Comparison of ENCODE assay signal across 1 cellular context in genomic region chr2:154394600-154394999, GRCh38.
TF ChIP-seq lines count a peak whose summit lies in the region.

No MANE protein-coding gene starts in this region.

TF ChIP-seq in HepG2, 621 proteins besides CTCF, POLR2A, EP300 and RAD21 (continued from another document and continues in another):
- TF ChIP-seq THAP7 (CRISPR knock-in tag; IDR thresholded peaks at IDR 0.05) (no peak), SRSF9 (IDR thresholded peaks at IDR 0.05; ENCODE audit: borderline replicate concordance, insufficient read depth, low read depth, low read length, poor library complexity, severe bottlenecking) (no peak), RCOR2 (CRISPR knock-in tag; IDR thresholded peaks at IDR 0.05) (no peak), ZNF788 (CRISPR knock-in tag; IDR thresholded peaks at IDR 0.05; ENCODE audit: borderline replicate concordance) (no peak), SETDB1 (CRISPR knock-in tag; IDR thresholded peaks at IDR 0.05; ENCODE audit: borderline replicate concordance) (no peak), RFXAP (CRISPR knock-in tag; IDR thresholded peaks at IDR 0.05; ENCODE audit: borderline replicate concordance) (no peak), FOXK1 (CRISPR knock-in tag; IDR thresholded peaks at IDR 0.05; ENCODE audit: borderline replicate concordance, low read depth) (peak; percentile 61; the same call in 1 of the 2 replicates), STAG1 (CRISPR knock-in tag; IDR thresholded peaks at IDR 0.05) (no peak), MYC (CRISPR knock-in tag; IDR thresholded peaks at IDR 0.05; ENCODE audit: borderline replicate concordance) (no peak), MZF1 (CRISPR knock-in tag; IDR thresholded peaks at IDR 0.05; ENCODE audit: borderline replicate concordance) (no peak), SOX5 (CRISPR knock-in tag; IDR thresholded peaks at IDR 0.05; ENCODE audit: borderline replicate concordance) (peak; percentile 48; the same call in 1 of the 2 replicates), REPIN1 (CRISPR knock-in tag; IDR thresholded peaks at IDR 0.05; ENCODE audit: borderline replicate concordance, low read depth) (no peak), ZNF350 (CRISPR knock-in tag; IDR thresholded peaks at IDR 0.05; ENCODE audit: borderline replicate concordance, low read depth) (no peak), ZNF672 (CRISPR knock-in tag; IDR thresholded peaks at IDR 0.05) (no peak), ZNF18 (CRISPR knock-in tag; IDR thresholded peaks at IDR 0.05; ENCODE audit: insufficient replicate concordance) (no peak), BRCA1 (CRISPR knock-in tag; IDR thresholded peaks at IDR 0.05) (no peak), NPAS2 (CRISPR knock-in tag; IDR thresholded peaks at IDR 0.05; ENCODE audit: borderline replicate concordance) (no peak), GTF3A (CRISPR knock-in tag; conservative IDR thresholded peaks at IDR 0.05) (no peak), ZNF576 (CRISPR knock-in tag; IDR thresholded peaks at IDR 0.05) (no peak), ATF1 (CRISPR knock-in tag; IDR thresholded peaks at IDR 0.05) (no peak), ZNF841 (CRISPR knock-in tag; IDR thresholded peaks at IDR 0.05; ENCODE audit: borderline replicate concordance) (no peak), TBX3 (IDR thresholded peaks at IDR 0.05; ENCODE audit: borderline replicate concordance) (no peak), ZNF326 (CRISPR knock-in tag; IDR thresholded peaks at IDR 0.05; ENCODE audit: borderline replicate concordance) (no peak), ZNF530 (CRISPR knock-in tag; IDR thresholded peaks at IDR 0.05; ENCODE audit: low read depth) (no peak), MXI1 (IDR thresholded peaks at IDR 0.05; ENCODE audit: borderline replicate concordance, low read depth, low read length) (no peak), KDM5A (IDR thresholded peaks at IDR 0.05; ENCODE audit: borderline replicate concordance, low read length) (no peak), HMG20A (CRISPR knock-in tag; IDR thresholded peaks at IDR 0.05; ENCODE audit: borderline replicate concordance) (peak; percentile 60; the same call in 1 of the 2 replicates), ZBTB14 (CRISPR knock-in tag; IDR thresholded peaks at IDR 0.05) (no peak), HNF4A (CRISPR knock-in tag; IDR thresholded peaks at IDR 0.05) (peak; percentile 33; the same call in 1 of the 2 replicates), NR2F6 (IDR thresholded peaks at IDR 0.05) (no peak), NR2F6 (CRISPR knock-in tag; IDR thresholded peaks at IDR 0.05) (no peak), EHMT2 (IDR thresholded peaks at IDR 0.05; ENCODE audit: borderline replicate concordance, low read depth, low read length) (no peak), RERE (CRISPR knock-in tag; IDR thresholded peaks at IDR 0.05; ENCODE audit: low read depth) (peak; percentile 44; the same call in 1 of the 2 replicates), CHD4 (IDR thresholded peaks at IDR 0.05; ENCODE audit: borderline replicate concordance, low read length) (no peak), CC2D1A (CRISPR knock-in tag; IDR thresholded peaks at IDR 0.05) (no peak), ZNF790 (CRISPR knock-in tag; IDR thresholded peaks at IDR 0.05; ENCODE audit: borderline replicate concordance) (no peak), STAT5B (CRISPR knock-in tag; IDR thresholded peaks at IDR 0.05) (no peak), SP5 (CRISPR knock-in tag; IDR thresholded peaks at IDR 0.05; ENCODE audit: borderline replicate concordance, low read depth) (no peak), SOX6 (IDR thresholded peaks at IDR 0.05) (no peak), SOX6 (CRISPR knock-in tag; IDR thresholded peaks at IDR 0.05) (peak; percentile 76; the same call in 1 of the 2 replicates), GABPA (IDR thresholded peaks at IDR 0.05; ENCODE audit: low read depth, low read length) (no peak), GABPA (CRISPR knock-in tag; IDR thresholded peaks at IDR 0.05; ENCODE audit: low read depth) (no peak; the same call in 1 of the 2 replicates), ZNF577 (CRISPR knock-in tag; IDR thresholded peaks at IDR 0.05; ENCODE audit: borderline replicate concordance, low read depth) (no peak), ZNF496 (CRISPR knock-in tag; IDR thresholded peaks at IDR 0.05; ENCODE audit: insufficient replicate concordance) (no peak), IKZF1 (IDR thresholded peaks at IDR 0.05) (no peak), SRF (IDR thresholded peaks at IDR 0.05; ENCODE audit: low read depth, low read length) (no peak), UBTF (CRISPR knock-in tag; IDR thresholded peaks at IDR 0.05) (no peak), FOXJ3 (CRISPR knock-in tag; IDR thresholded peaks at IDR 0.05; ENCODE audit: borderline replicate concordance) (peak; percentile 83; the same call in 1 of the 2 replicates), GPBP1L1 (CRISPR knock-in tag; IDR thresholded peaks at IDR 0.05) (no peak), DNMT3B (CRISPR knock-in tag; conservative IDR thresholded peaks at IDR 0.05) (no peak), NR2F2 (IDR thresholded peaks at IDR 0.05; ENCODE audit: borderline replicate concordance, low read depth) (no peak), PATZ1 (CRISPR knock-in tag; IDR thresholded peaks at IDR 0.05) (no peak), HOMEZ (CRISPR knock-in tag; IDR thresholded peaks at IDR 0.05; ENCODE audit: low read depth) (0 out of 2 replicates have a peak, but pooled peaks have one; percentile 26), ZNF337 (CRISPR knock-in tag; IDR thresholded peaks at IDR 0.05; ENCODE audit: borderline replicate concordance, low read depth) (no peak), KLF13 (CRISPR knock-in tag; IDR thresholded peaks at IDR 0.05) (no peak), RFX1 (IDR thresholded peaks at IDR 0.05) (no peak), JUN (CRISPR knock-in tag; IDR thresholded peaks at IDR 0.05) (no peak)
